ENCODE assay signal across 36 cellular contexts in the genomic region with DNA sequence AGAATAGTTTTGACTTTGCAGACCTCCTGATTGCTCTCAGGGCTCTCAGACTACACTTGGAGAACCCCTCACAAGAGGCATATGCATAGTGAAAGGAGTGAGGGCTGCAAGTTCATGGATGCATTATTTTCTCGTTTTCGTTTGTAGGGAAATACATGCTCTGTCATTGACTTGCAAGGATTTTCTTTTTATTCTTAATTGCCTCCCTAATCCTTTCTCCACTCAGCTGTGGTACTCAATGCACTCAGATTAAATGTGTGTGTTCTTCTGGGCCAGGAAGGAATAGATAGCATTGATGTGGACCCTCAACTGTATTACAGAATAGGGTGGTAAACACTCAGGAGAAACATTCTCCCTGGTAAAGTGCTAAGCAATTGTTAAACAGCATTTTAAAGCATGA.
"Had no signal": no experiment of that assay in that cellular context is flagged by ENCODE, and none has a peak within 500 bp of the region (broad histone marks: within the 10 kb centered on the region; RNA-seq: fewer than 3 reads in every experiment).

No MANE protein-coding gene starts in this region.

- H3K36me3 ChIP-seq: MG63 had no signal

- H3K9me3 ChIP-seq: MG63 had no signal

- H3K27me3 ChIP-seq: MG63 had no signal

- H3K4me3 ChIP-seq: MG63 had no signal

- DNase-seq: Karpas-422, Kasumi-1, MG63, MM.1S, MV-4-11, NCI-H1048, NCI-H1092, NCI-H1092 treated with DMSO at 0.1 percent for 48 hours, NCI-H1105, NCI-H1105 treated with DMSO at 0.1 percent for 48 hours, NCI-H1417, NCI-H1417 treated with DMSO at 0.1 percent for 48 hours, NCI-H1436, NCI-H1436 treated with DMSO at 0.1 percent for 48 hours, NCI-H146, NCI-H1694, NCI-H1694 treated with DMSO at 0.1 percent for 48 hours, NCI-H187, NCI-H187 treated with DMSO at 0.1 percent for 48 hours, NCI-H1930, NCI-H2029, NCI-H2029 treated with DMSO at 0.1 percent for 48 hours, NCI-H2081, NCI-H2081 treated with DMSO at 0.1 percent for 48 hours, NCI-H2107, NCI-H2171, NCI-H2171 treated with DMSO at 0.1 percent for 48 hours, NCI-H2227 treated with DMSO at 0.1 percent for 48 hours, NCI-H226, NCI-H345, NCI-H446, NCI-H446 treated with DMSO at 0.1 percent for 48 hours, NCI-H510A, NCI-H510A treated with DMSO at 0.1 percent for 48 hours, NCI-H524, NCI-H524 treated with DMSO at 0.1 percent for 48 hours had no signal
